ENCODE assay signal across 1 cellular context in the genomic region with DNA sequence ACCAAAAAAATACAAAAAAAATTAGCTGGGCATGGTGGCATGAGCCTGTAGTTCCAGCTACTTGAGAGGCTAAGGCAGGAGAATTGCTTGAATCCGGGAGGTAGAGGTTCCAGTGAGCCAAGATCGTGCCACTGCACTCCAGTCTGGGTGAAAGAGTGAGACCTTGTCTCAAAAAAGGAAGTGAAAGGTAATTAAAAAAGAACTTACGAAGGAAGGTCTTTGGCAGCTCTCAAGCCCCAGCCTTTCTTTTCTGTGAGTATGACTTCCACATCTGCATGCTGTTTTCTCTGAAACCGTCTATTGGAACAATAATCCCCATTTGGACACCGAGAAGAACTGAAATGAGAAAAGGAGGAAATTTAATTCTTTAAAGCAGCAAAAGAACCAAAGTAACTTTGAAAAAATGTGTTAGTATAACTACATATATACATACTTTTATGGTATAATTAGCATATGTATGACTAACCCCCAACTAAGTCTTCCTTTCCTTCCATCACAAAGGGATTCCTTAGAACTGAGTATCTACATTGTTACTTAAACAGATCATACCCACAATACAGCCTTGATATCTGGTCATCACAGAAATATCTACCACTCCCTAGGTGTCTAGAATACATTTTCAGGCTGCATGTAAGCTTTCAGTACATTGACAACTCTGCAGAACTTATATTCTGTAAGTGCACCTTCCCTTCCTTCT.
TF ChIP-seq lines count a peak whose summit lies in the region.

No MANE protein-coding gene starts in this region.

TF ChIP-seq in WTC11, 78 proteins besides CTCF, POLR2A, EP300 and RAD21 (continued from another document):
- TF ChIP-seq, protein P1, sequence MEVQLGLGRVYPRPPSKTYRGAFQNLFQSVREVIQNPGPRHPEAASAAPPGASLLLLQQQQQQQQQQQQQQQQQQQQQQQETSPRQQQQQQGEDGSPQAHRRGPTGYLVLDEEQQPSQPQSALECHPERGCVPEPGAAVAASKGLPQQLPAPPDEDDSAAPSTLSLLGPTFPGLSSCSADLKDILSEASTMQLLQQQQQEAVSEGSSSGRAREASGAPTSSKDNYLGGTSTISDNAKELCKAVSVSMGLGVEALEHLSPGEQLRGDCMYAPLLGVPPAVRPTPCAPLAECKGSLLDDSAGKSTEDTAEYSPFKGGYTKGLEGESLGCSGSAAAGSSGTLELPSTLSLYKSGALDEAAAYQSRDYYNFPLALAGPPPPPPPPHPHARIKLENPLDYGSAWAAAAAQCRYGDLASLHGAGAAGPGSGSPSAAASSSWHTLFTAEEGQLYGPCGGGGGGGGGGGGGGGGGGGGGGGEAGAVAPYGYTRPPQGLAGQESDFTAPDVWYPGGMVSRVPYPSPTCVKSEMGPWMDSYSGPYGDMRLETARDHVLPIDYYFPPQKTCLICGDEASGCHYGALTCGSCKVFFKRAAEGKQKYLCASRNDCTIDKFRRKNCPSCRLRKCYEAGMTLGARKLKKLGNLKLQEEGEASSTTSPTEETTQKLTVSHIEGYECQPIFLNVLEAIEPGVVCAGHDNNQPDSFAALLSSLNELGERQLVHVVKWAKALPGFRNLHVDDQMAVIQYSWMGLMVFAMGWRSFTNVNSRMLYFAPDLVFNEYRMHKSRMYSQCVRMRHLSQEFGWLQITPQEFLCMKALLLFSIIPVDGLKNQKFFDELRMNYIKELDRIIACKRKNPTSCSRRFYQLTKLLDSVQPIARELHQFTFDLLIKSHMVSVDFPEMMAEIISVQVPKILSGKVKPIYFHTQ (CRISPR knock-in tag; IDR thresholded peaks at IDR 0.05), result no peak
